8 cellular contexts compared by ENCODE assay signal in genomic region chr15:24772709-24773373, GRCh38.
A peak's percentile ranks its signal among the peaks of the same experiment; 100 is the strongest.
DNase-seq lines count a peak whose midpoint lies in the region; ATAC-seq and TF ChIP-seq lines count a peak whose summit lies in the region.

No MANE protein-coding gene starts in this region.

- ATAC-seq in GM21423 (IDR thresholded peaks at IDR 0.05; ENCODE audit: unreplicated experiment) (peak; percentile 82), HG02840 (IDR thresholded peaks at IDR 0.05; ENCODE audit: low FRiP score, unreplicated experiment) (no peak)

- peak overlapping the region; percentile 50 for H3K4me3 ChIP-seq in astrocyte of the spinal cord (ENCODE audit: low read depth, low read length)

- in situ Hi-C loops in astrocyte of the spinal cord (cut with HindIII; ENCODE audit: low sequenced_read_pairs): no loop called here

- DNase-seq in T-helper 22 cell (ENCODE audit: low read depth) (peak; percentile 18), astrocyte of the spinal cord (ENCODE audit: low read depth, low spot score) (peak; percentile 87), hippocampal formation (lab: John Stamatoyannopoulos, UW) (peak; percentile 28 to 56), renal cortical epithelial cell (ENCODE audit: low read depth) (peak; percentile 51), ureter (ENCODE audit: low spot score) (peak; percentile 79), SIG-M5 (lab: John Stamatoyannopoulos, UW) (no peak)

- no peak for TF ChIP-seq CTCF in astrocyte of the spinal cord (IDR thresholded peaks at IDR 0.05; ENCODE audit: low read depth, low read length)
